Comparison of ENCODE assay signal across 17 cellular contexts in genomic region chr16:7714775-7715174, GRCh38.
DNase-seq lines count a peak whose midpoint lies in the region; ATAC-seq lines count a peak whose summit lies in the region.
"Had no signal": no experiment of that assay in that cellular context is flagged by ENCODE, and none has a peak within 500 bp of the region (broad histone marks: within the 10 kb centered on the region; RNA-seq: fewer than 3 reads in every experiment).

No MANE protein-coding gene starts in this region.

- H3K27me3 ChIP-seq in naive thymus-derived CD4-positive, alpha-beta T cell (ENCODE audit: control insufficient read depth in 2 of 2, insufficient read depth in 2 of 2, low read length in 2 of 2): no peaks in the 10 kb centered on the region

- H3K4me3 Mint-ChIP-seq in naive thymus-derived CD4-positive, alpha-beta T cell: no peak overlapping the region
- H3K4me3 Mint-ChIP-seq: CD8-positive, alpha-beta T cell; GM23338; H9 had no signal

- no peaks in the 10 kb centered on the region for H3K36me3 ChIP-seq in naive thymus-derived CD4-positive, alpha-beta T cell (ENCODE audit: control insufficient read depth in 2 of 3, insufficient read depth in 3 of 3, low read length in 3 of 3)

- H3K4me1 Mint-ChIP-seq in naive thymus-derived CD4-positive, alpha-beta T cell: no peaks in the 10 kb centered on the region

- CTCF ChIA-PET in naive thymus-derived CD4-positive, alpha-beta T cell (lab: Charles Lee): no interaction called here

- peaks cover 0 to 12% (median 6%) of the 10 kb centered on the region in 11 donors for H3K9me3 Mint-ChIP-seq in naive thymus-derived CD4-positive, alpha-beta T cell
- H3K9me3 Mint-ChIP-seq: CD8-positive, alpha-beta T cell; GM23338; H9 had no signal

- no peak overlapping the region for H3K27ac Mint-ChIP-seq in naive thymus-derived CD4-positive, alpha-beta T cell
- H3K27ac Mint-ChIP-seq: CD8-positive, alpha-beta T cell; GM23338; H9 had no signal

- no peak for ATAC-seq in naive thymus-derived CD4-positive, alpha-beta T cell
- no peak for ATAC-seq in GM18907 (IDR thresholded peaks at IDR 0.05; ENCODE audit: unreplicated experiment)
- ATAC-seq: CD8-positive, alpha-beta T cell; GM12878; GM23338; HCT116 had no signal

- H3K4me3 ChIP-seq in naive thymus-derived CD4-positive, alpha-beta T cell (ENCODE audit: low read length): no peak overlapping the region
- H3K4me3 ChIP-seq: GM12878, GM23338 had no signal

- POLR2A ChIA-PET in naive thymus-derived CD4-positive, alpha-beta T cell (lab: Charles Lee): no interaction called here

- no peaks in the 10 kb centered on the region for H3K36me3 Mint-ChIP-seq in naive thymus-derived CD4-positive, alpha-beta T cell
- H3K36me3 Mint-ChIP-seq: CD8-positive, alpha-beta T cell had no signal

- no peaks in the 10 kb centered on the region for H3K9me3 ChIP-seq in naive thymus-derived CD4-positive, alpha-beta T cell (ENCODE audit: control insufficient read depth in 2 of 3, low read length in 3 of 3)
- H3K9me3 ChIP-seq: Caco-2 had no signal

- H3K4me1 ChIP-seq in naive thymus-derived CD4-positive, alpha-beta T cell (ENCODE audit: control insufficient read depth in 2 of 2, insufficient read depth in 2 of 2, low read length in 2 of 2): no peaks in the 10 kb centered on the region
- H3K4me1 ChIP-seq: Caco-2 had no signal

- no peaks in the 10 kb centered on the region for H3K27me3 Mint-ChIP-seq in naive thymus-derived CD4-positive, alpha-beta T cell

- DNase-seq in cerebellum (ENCODE audit: low spot score) (peak; percentile 24), inferior parietal cortex (ENCODE audit: extremely low spot score) (peak; percentile 61), posterior cingulate gyrus (peak in 8 of 10 donors; percentile 18 to 91 (median 44)), 8988T (no peak)
- no peak for DNase-seq in naive thymus-derived CD4-positive, alpha-beta T cell
- DNase-seq: AML-193; C1 segment of cervical spinal cord; Caco-2; CD8-positive, alpha-beta T cell; DMS153; DND-41; GDM1; H9 had no signal

- H3K27ac ChIP-seq in naive thymus-derived CD4-positive, alpha-beta T cell (ENCODE audit: low read depth, low read length): no peak overlapping the region

- intact Hi-C loops in posterior cingulate gyrus (cut with DNase I): no loop called here
- intact Hi-C loops in naive thymus-derived CD4-positive, alpha-beta T cell (cut with micrococcal nuclease): no loop called here

Comparison
In these comparisons a context has a peak if more than half of its experiments do, and no peak if none do; other contexts are left out.
1. DNase-seq: peak in cerebellum (single experiment), inferior parietal cortex (single experiment) and posterior cingulate gyrus (8 of 10); none in 8988T (single experiment) and naive thymus-derived CD4-positive, alpha-beta T cell (0 of 9).